8 cellular contexts compared by ENCODE assay signal in the genomic region with DNA sequence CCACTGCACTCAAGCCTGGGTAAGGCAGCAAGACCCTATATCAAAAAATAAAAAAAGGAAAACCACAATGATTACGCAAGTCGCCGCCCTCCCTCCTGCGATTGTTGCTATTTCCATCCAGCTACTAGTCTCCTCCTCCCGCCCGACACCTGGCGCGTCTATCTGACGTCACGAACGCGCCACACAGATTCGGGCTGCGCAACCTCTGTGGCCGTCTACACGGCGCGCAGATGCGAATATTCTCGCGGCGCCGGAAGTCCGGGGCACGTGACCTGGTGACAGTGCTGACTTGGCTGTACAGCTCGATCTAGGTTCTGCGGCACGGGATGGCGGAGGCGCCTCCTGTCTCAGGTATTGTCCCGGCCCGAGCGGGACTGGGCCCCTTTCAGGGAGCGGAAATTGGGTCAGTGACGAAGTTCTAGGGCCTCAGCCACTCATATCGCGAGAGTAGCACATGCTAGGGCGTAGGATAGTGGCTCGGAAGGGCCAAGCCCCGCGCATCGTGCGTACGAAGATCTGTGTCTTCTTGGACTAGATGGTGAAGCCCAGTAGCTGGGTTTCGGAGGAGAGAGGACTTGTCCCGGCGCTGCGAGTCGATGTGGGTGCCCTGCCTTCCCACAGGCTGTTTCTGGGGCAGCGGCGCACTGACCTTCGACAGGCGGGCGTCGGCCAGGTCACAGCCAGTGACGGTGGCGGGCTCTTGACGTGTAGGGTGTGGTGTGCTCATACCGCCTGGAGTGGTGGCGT. TPM values are rescaled to one million over a fixed set of nuclear protein-coding genes. Genes with fewer than 3 reads are reported as not detected.
DNase-seq lines count a peak whose midpoint lies in the region; ATAC-seq and FAIRE-seq lines count a peak whose summit lies in the region.

A gene (plus strand): TSS at position 270 of the 747 bp plus-strand sequence. CDS start 57 bp downstream, at position 327.

- peaks cover 36% of the 10 kb centered on the region for H3K36me3 ChIP-seq in KOPT-K1 (ENCODE audit: insufficient read depth, low read length)
- peaks cover 10 to 11% of the 10 kb centered on the region in 2 donors for H3K36me3 ChIP-seq in muscle layer of duodenum (ENCODE audit: control insufficient read depth in 1 of 2, insufficient read depth in 2 of 2, low read length in 2 of 2)

- H3K36me3 Mint-ChIP-seq in activated T-cell treated with anti-CD3 and anti-CD28 coated beads, Interleukin-2, amount 50 U/mL, for 72 hours (ENCODE audit: insufficient read depth in 2 of 2), result peaks cover 8 to 27% of the 10 kb centered on the region in 2 donors

- peak within 1 kb of the TSS; percentile 88 to 90 for H3K4me3 Mint-ChIP-seq in activated T-cell treated with anti-CD3 and anti-CD28 coated beads, Interleukin-2, amount 50 U/mL, for 72 hours

- H3K4me1 ChIP-seq in muscle layer of duodenum (ENCODE audit: control insufficient read depth in 1 of 2, insufficient read depth in 2 of 2, low read length in 2 of 2), result peaks cover 18 to 20% of the 10 kb centered on the region in 2 donors

- peak within 1 kb of the TSS; percentile 86 to 92 for H3K4me3 ChIP-seq in muscle layer of duodenum (ENCODE audit: low read depth in 1 of 2, low read length in 2 of 2)

- H3K27me3 ChIP-seq in muscle layer of duodenum (ENCODE audit: low read depth, low read length), result no peaks in the 10 kb centered on the region

- peaks cover 60% of the 10 kb centered on the region for H3K4me1 Mint-ChIP-seq in activated T-cell treated with anti-CD3 and anti-CD28 coated beads, Interleukin-2, amount 50 U/mL, for 72 hours (ENCODE audit: low read depth)

- DNase-seq in DMS79 (lab: John Stamatoyannopoulos, UW) (peak; percentile 94), RCC 7860 (ENCODE audit: low spot score) (peak; percentile 90)
- peak; percentile 98 to 99 for DNase-seq in activated T-cell treated with anti-CD3 and anti-CD28 coated beads, Interleukin-2, amount 50 U/mL, for 72 hours
- DNase-seq in stimulated activated CD8-positive, alpha-beta memory T cell treated with anti-CD3 and anti-CD28 coated beads, Interleukin-7, amount 100 ng/mL, for 4 hours (ENCODE audit: low read depth in 2 of 2), result peak; percentile 97

- H3K27ac Mint-ChIP-seq in activated T-cell treated with anti-CD3 and anti-CD28 coated beads, Interleukin-2, amount 50 U/mL, for 72 hours, result peak within 1 kb of the TSS; percentile 91

- H3K9me3 ChIP-seq in KOPT-K1 (ENCODE audit: insufficient read depth, low read length, poor library complexity, severe bottlenecking) (no peaks in the 10 kb centered on the region), muscle layer of duodenum (ENCODE audit: control insufficient read depth in 1 of 2, low read length in 2 of 2) (no peaks in the 10 kb centered on the region)

- H3K27ac ChIP-seq in KOPT-K1 (ENCODE audit: low read depth, low read length, poor library complexity, severe bottlenecking), result peak within 1 kb of the TSS; percentile 82
- peak within 1 kb of the TSS; percentile 100 for H3K27ac ChIP-seq in muscle layer of duodenum (ENCODE audit: low read length)

- peaks cover 0 to 3% of the 10 kb centered on the region in 2 donors for H3K9me3 Mint-ChIP-seq in activated T-cell treated with anti-CD3 and anti-CD28 coated beads, Interleukin-2, amount 50 U/mL, for 72 hours

- ATAC-seq in GM21786 (IDR thresholded peaks at IDR 0.05; ENCODE audit: unreplicated experiment) (peak; percentile 85), esophagus mucosa (peak; percentile 93)
- peak; percentile 89 to 92 for ATAC-seq in activated T-cell treated with anti-CD3 and anti-CD28 coated beads, Interleukin-2, amount 50 U/mL, for 72 hours (replicated peaks in 1 of 2)

- no peaks in the 10 kb centered on the region for H3K27me3 Mint-ChIP-seq in activated T-cell treated with anti-CD3 and anti-CD28 coated beads, Interleukin-2, amount 50 U/mL, for 72 hours (ENCODE audit: low read depth)

- peak; percentile 74 for FAIRE-seq in RCC 7860 (lab: Jason Lieb, UNC)

RNA-seq across cellular contexts. Expression of the gene that starts here (rescaled TPM):
- 10 to 100 TPM; 31.2 to 40.3 TPM for total RNA-seq in activated T-cell treated with anti-CD3 and anti-CD28 coated beads, Interleukin-2, amount 50 U/mL, for 72 hours
- 26.6 TPM for total RNA-seq in esophagus mucosa

Comparison
In these comparisons a context has a peak if more than half of its experiments do, and no peak if none do; other contexts are left out.
1. Peak in every context shown above with its lines: DNase-seq, ATAC-seq, H3K4me3 ChIP-seq and H3K27ac ChIP-seq.